In genomic region chr22:37498289-37498909, GRCh38 we compare ENCODE assay signal across 8 cellular contexts. TPM values are rescaled to one million over a fixed set of nuclear protein-coding genes. Genes with fewer than 3 reads are reported as not detected.
DNase-seq lines count a peak whose midpoint lies in the region; ATAC-seq lines count a peak whose summit lies in the region.

No MANE protein-coding gene starts in this region.

- CTCF ChIA-PET in activated CD8-positive, alpha-beta memory T cell treated with anti-CD3 and anti-CD28 coated beads, Interleukin-2, amount 10 ng/mL, durations not matched to agents 7 days and 5 days (lab: Charles Lee) = interaction anchor here (0.6 to 4.5 kb wide), 9 partner anchors 8 to 182 kb away, joined by 3 to 41 read pairs (median 5); partner anchors contain the start of gene MFNG

- peaks cover 5% of the 10 kb centered on the region for H3K27me3 Mint-ChIP-seq in activated CD8-positive, alpha-beta memory T cell treated with anti-CD3 and anti-CD28 coated beads, Interleukin-2, amount 10 ng/mL, durations not matched to agents 7 days and 5 days

- no peaks in the 10 kb centered on the region for H3K9me3 Mint-ChIP-seq in activated CD8-positive, alpha-beta memory T cell treated with anti-CD3 and anti-CD28 coated beads, Interleukin-2, amount 10 ng/mL, durations not matched to agents 7 days and 5 days (ENCODE audit: low read depth)

- no peak overlapping the region for H3K27ac Mint-ChIP-seq in activated CD8-positive, alpha-beta memory T cell treated with anti-CD3 and anti-CD28 coated beads, Interleukin-2, amount 10 ng/mL, durations not matched to agents 7 days and 5 days

- ATAC-seq in activated CD8-positive, alpha-beta memory T cell treated with anti-CD3 and anti-CD28 coated beads, Interleukin-2, amount 10 ng/mL, durations not matched to agents 7 days and 5 days = peak; percentile 96
- no peak for ATAC-seq in GM21447 (IDR thresholded peaks at IDR 0.05; ENCODE audit: unreplicated experiment)

- no peaks in the 10 kb centered on the region for H3K36me3 Mint-ChIP-seq in activated CD8-positive, alpha-beta memory T cell treated with anti-CD3 and anti-CD28 coated beads, Interleukin-2, amount 10 ng/mL, durations not matched to agents 7 days and 5 days

- peak; percentile 51 for DNase-seq in DMS153 treated with DMSO at 0.1 percent for 48 hours (lab: John Stamatoyannopoulos, UW; ENCODE audit: unreplicated experiment)
- no peak for DNase-seq in DMS153 (lab: John Stamatoyannopoulos, UW)
- DNase-seq in NAMALWA (ENCODE audit: low spot score) = peak; percentile 86
- peak; percentile 78 for DNase-seq in activated CD8-positive, alpha-beta memory T cell treated with anti-CD3 and anti-CD28 coated beads, Interleukin-2, amount 10 ng/mL, durations not matched to agents 7 days and 5 days
- DNase-seq in germinal center (ENCODE audit: low spot score) = peak; percentile 94
- peak; percentile 62 to 70 for DNase-seq in stimulated activated CD4-positive, alpha-beta T cell treated with anti-CD3 and anti-CD28 coated beads, Interleukin-4, amount 100 ng/mL, for 4 hours
- DNase-seq in NCI-H2107 (lab: John Stamatoyannopoulos, UW) = no peak

- no peak overlapping the region for H3K4me3 Mint-ChIP-seq in activated CD8-positive, alpha-beta memory T cell treated with anti-CD3 and anti-CD28 coated beads, Interleukin-2, amount 10 ng/mL, durations not matched to agents 7 days and 5 days

- H3K4me1 Mint-ChIP-seq in activated CD8-positive, alpha-beta memory T cell treated with anti-CD3 and anti-CD28 coated beads, Interleukin-2, amount 10 ng/mL, durations not matched to agents 7 days and 5 days = peaks cover 14% of the 10 kb centered on the region

RNA-seq across cellular contexts. Expression of gene MFNG, which starts 12.2 kb away (rescaled TPM):
- total RNA-seq in activated CD8-positive, alpha-beta memory T cell treated with anti-CD3 and anti-CD28 coated beads, Interleukin-2, amount 10 ng/mL, durations not matched to agents 7 days and 5 days = 100 to 1,000 TPM; 196 to 220 TPM

RNA-seq across cellular contexts. Expression of gene CARD10, which starts 20.8 kb away (rescaled TPM):
- under 1 TPM in 1 of 2 experiments, not detected in 1; 0.16 TPM for total RNA-seq in activated CD8-positive, alpha-beta memory T cell treated with anti-CD3 and anti-CD28 coated beads, Interleukin-2, amount 10 ng/mL, durations not matched to agents 7 days and 5 days

Comparison
In these comparisons a context has a peak if more than half of its experiments do, and no peak if none do; other contexts are left out.
1. DNase-seq: peak in DMS153 treated with DMSO at 0.1 percent for 48 hours (single experiment), NAMALWA (single experiment), activated CD8-positive, alpha-beta memory T cell treated with anti-CD3 and anti-CD28 coated beads, Interleukin-2, amount 10 ng/mL, durations not matched to agents 7 days and 5 days (single experiment), germinal center (single experiment) and stimulated activated CD4-positive, alpha-beta T cell treated with anti-CD3 and anti-CD28 coated beads, Interleukin-4, amount 100 ng/mL, for 4 hours (2 of 2); none in DMS153 (single experiment) and NCI-H2107 (single experiment).